7 cellular contexts compared by ENCODE assay signal in the genomic region with DNA sequence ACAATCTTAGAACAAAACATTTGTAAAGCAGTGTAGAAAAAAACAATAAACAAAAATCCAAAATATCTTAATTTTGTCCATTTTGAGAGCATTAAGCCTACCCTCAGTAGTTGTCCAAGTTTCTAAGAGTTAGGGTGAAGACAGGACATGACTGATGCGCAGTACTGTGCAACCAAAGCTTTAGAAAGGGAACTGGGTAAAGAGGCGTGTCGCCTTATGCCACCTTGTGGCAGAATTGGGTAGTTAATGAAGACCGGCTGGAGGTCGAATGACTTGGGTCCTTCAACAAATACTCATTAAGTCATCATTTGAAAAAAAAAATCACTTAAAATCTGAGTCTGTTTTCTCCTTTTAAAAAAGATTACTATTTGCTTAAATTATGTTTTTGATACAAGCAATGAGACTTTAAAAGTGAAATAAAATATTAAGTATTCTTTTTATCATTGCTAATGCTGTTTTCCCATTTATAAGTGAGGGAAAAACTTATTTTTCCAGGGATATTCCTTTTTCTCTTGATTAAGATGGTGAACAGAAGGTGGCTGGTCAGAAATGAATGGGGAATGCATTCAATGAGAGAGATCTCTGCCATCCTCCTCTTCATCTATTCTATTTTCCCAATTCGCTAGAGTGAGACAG. TPM values are rescaled to one million over a fixed set of nuclear protein-coding genes. Genes with fewer than 3 reads are reported as not detected.
A peak's percentile ranks its signal among the peaks of the same experiment; 100 is the strongest.
DNase-seq lines count a peak whose midpoint lies in the region; ATAC-seq and TF ChIP-seq lines count a peak whose summit lies in the region.

No MANE protein-coding gene starts in this region.

- H3K9me3 ChIP-seq in adipocyte (ENCODE audit: control insufficient read depth, low read length), result no peaks in the 10 kb centered on the region

- peak; percentile 42 for ATAC-seq in HG02678 (IDR thresholded peaks at IDR 0.05; ENCODE audit: unreplicated experiment)
- peak; percentile 40 for ATAC-seq in left ventricle myocardium superior

- peak; percentile 61 for DNase-seq in GM13977 (ENCODE audit: low spot score)
- peak; percentile 27 for DNase-seq in NCI-H128 (lab: John Stamatoyannopoulos, UW; ENCODE audit: unreplicated experiment)
- DNase-seq in SW 1271 (lab: John Stamatoyannopoulos, UW), result peak; percentile 11 to 75
- DNase-seq in adipocyte (ENCODE audit: low read depth), result peak; percentile 94
- peak; percentile 48 for DNase-seq in left ventricle myocardium superior
- peak; percentile 46 for DNase-seq in skeletal muscle cell (ENCODE audit: low read depth)

- intact Hi-C loops in left ventricle myocardium superior (cut with micrococcal nuclease), result loop anchor here (5.0 kb wide), 2 partner anchors 73 to 133 kb away; partner anchors contain the start of genes MRPL50 and ZNF189

- H3K4me1 ChIP-seq in adipocyte (ENCODE audit: control insufficient read depth, insufficient read depth, low read length), result peaks cover 10% of the 10 kb centered on the region

- peaks cover under 1% of the 10 kb centered on the region for H3K36me3 ChIP-seq in adipocyte (ENCODE audit: control insufficient read depth, insufficient read depth, low read length, severe bottlenecking)

- TF ChIP-seq CTCF in GM13977 (IDR thresholded peaks at IDR 0.05; ENCODE audit: extremely low read depth, insufficient read depth, missing control alignments), result peak; percentile 77

- H3K4me3 ChIP-seq in adipocyte (ENCODE audit: low read length) (no peak overlapping the region), skeletal muscle cell (ENCODE audit: low read depth, low read length) (no peak overlapping the region)

- H3K27me3 ChIP-seq in adipocyte (replicated peaks; ENCODE audit: control insufficient read depth, insufficient read depth, low read length), result no peaks in the 10 kb centered on the region

- H3K9ac ChIP-seq in adipocyte (ENCODE audit: low read length), result no peak overlapping the region

- in situ Hi-C loops in GM13977 (cut with MboI; ENCODE audit: low pct_unique_long_range_greater_than_20kb, low sequenced_read_pairs, unreplicated experiment), result no loop called here

RNA-seq across cellular contexts. Expression of gene RNF20, which starts 3.5 kb away (rescaled TPM):
- total RNA-seq in left ventricle myocardium superior, result 53.7 TPM

Comparison
In these comparisons a context has a peak if more than half of its experiments do, and no peak if none do; other contexts are left out.
1. DNase-seq: peak in every context shown above with its lines; median percentile 94 in adipocyte; 61 in GM13977; 48 in left ventricle myocardium superior; 46 in skeletal muscle cell; 43 in SW 1271; 27 in NCI-H128.